ENCODE assay signal across 26 cellular contexts in genomic region chr2:133062174-133062573, GRCh38.
"Had no signal": no experiment of that assay in that cellular context is flagged by ENCODE, and none has a peak within 500 bp of the region (broad histone marks: within the 10 kb centered on the region; RNA-seq: fewer than 3 reads in every experiment).

No MANE protein-coding gene starts in this region.

- H3K27me3 ChIP-seq: ovary, testis, transverse colon had no signal

- FAIRE-seq: kidney had no signal

- DNase-seq: activated CD4-positive, alpha-beta T cell treated with anti-CD3 and anti-CD28 coated beads for 4 hours; activated CD4-positive, alpha-beta T cell treated with anti-CD3 and anti-CD28 coated beads, Interleukin-2, amount 50 U/mL, for 4 hours; activated CD4-positive, CD25-positive, alpha-beta regulatory T cell; activated naive CD4-positive, alpha-beta T cell; activated T-cell treated with anti-CD3 and anti-CD28 coated beads for 4 hours; activated T-cell treated with anti-CD3 and anti-CD28 coated beads, Interleukin-2, amount 50 U/mL, for 72 hours; anterior cingulate cortex; cortex of kidney; effector memory CD8-positive, alpha-beta T cell; foreskin fibroblast; head of caudate nucleus; hippocampal formation; kidney; left colon; naive thymus-derived CD4-positive, alpha-beta T cell; ovary; retina; stimulated activated CD4-positive, alpha-beta T cell treated with anti-CD3 and anti-CD28 coated beads, Interleukin-12 subunit alpha, Interleukin-12 subunit beta, amount 100 ng/mL, for 4 hours; stimulated activated CD4-positive, alpha-beta T cell treated with anti-CD3 and anti-CD28 coated beads, Interleukin-4, amount 100 ng/mL, for 1 hour; stimulated activated naive CD8-positive, alpha-beta T cell treated with anti-CD3 and anti-CD28 coated beads, Interleukin-15, Interleukin-2, amounts not matched to agents 100 U/mL and 50 U/mL, for 24 hours; testis; transverse colon had no signal

- H3K36me3 ChIP-seq: ovary, prostate gland, transverse colon had no signal

- H3K4me3 ChIP-seq: ovary, prostate gland, skin epidermis, testis, transverse colon had no signal

- H3K4me1 ChIP-seq: prostate gland, testis, transverse colon had no signal

- ATAC-seq: activated naive CD4-positive, alpha-beta T cell treated with anti-CD3 and anti-CD28 coated beads, Interleukin-2, amount 50 U/mL, for 72 hours; activated T-cell treated with anti-CD3 and anti-CD28 coated beads, Interleukin-2, amount 50 U/mL, for 72 hours; effector memory CD8-positive, alpha-beta T cell; left colon; naive thymus-derived CD4-positive, alpha-beta T cell; sciatic nerve; stimulated activated naive CD8-positive, alpha-beta T cell treated with anti-CD3 and anti-CD28 coated beads, Interleukin-15, Interleukin-2, amounts not matched to agents 100 U/mL and 50 U/mL, for 24 hours had no signal

- H3K9me3 ChIP-seq: ovary, prostate gland, testis, transverse colon had no signal

- H3K27ac ChIP-seq: ovary, prostate gland, skin epidermis, testis, transverse colon had no signal
